Comparison of ENCODE assay signal across 25 cellular contexts in the genomic region with DNA sequence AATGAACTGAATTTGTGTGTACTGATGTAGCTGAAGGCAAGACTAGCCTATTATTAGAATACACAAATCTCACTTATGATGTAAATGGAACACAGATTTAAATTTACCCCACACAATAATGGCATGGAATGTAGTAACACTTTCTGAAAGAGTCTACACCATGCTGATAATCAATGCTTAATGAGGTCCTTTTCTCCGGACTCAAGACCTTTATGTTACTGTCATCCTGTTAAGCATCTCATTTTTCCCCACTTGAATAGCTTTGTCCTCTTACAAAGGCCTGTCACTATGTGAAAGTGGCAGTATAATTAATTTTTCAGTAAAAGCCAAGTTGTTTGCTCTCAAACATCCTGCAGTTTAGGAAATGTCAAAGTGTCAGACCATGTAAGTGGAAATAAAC.
"Had no signal": no experiment of that assay in that cellular context is flagged by ENCODE, and none has a peak within 500 bp of the region (broad histone marks: within the 10 kb centered on the region; RNA-seq: fewer than 3 reads in every experiment).

No MANE protein-coding gene starts in this region.

- H3K27me3 ChIP-seq: gastrocnemius medialis, hepatocyte, sigmoid colon, thyroid gland had no signal

- H3K27ac Mint-ChIP-seq: effector memory CD8-positive, alpha-beta T cell; memory B cell; naive B cell; natural killer cell treated with Interleukin-12 subunit alpha and Interleukin-12 subunit beta and Interleukin-15 and Interleukin-18, amount 100 ng/mL, for 72 hours; stimulated activated effector memory CD8-positive, alpha-beta T cell treated with anti-CD3 and anti-CD28 coated beads, Interleukin-12 subunit alpha, Interleukin-12 subunit beta, amount 100 ng/mL, for 72 hours had no signal

- H3K4me3 ChIP-seq: gastrocnemius medialis, heart left ventricle, hepatocyte, lung, mucosa of descending colon, sigmoid colon, stomach, thyroid gland had no signal

- H3K4me1 ChIP-seq: gastrocnemius medialis, heart left ventricle, sigmoid colon, stomach, thyroid gland had no signal

- ATAC-seq: effector memory CD8-positive, alpha-beta T cell; esophagus mucosa; gastrocnemius medialis; heart left ventricle; left lobe of liver; mucosa of descending colon; natural killer cell treated with Interleukin-12 subunit alpha and Interleukin-12 subunit beta and Interleukin-15 and Interleukin-18, amount 100 ng/mL, for 72 hours; stimulated activated effector memory CD8-positive, alpha-beta T cell treated with anti-CD3 and anti-CD28 coated beads, Interleukin-12 subunit alpha, Interleukin-12 subunit beta, amount 100 ng/mL, for 72 hours had no signal

- H3K9me3 Mint-ChIP-seq: effector memory CD8-positive, alpha-beta T cell; memory B cell; natural killer cell treated with Interleukin-12 subunit alpha and Interleukin-12 subunit beta and Interleukin-15 and Interleukin-18, amount 100 ng/mL, for 72 hours; stimulated activated effector memory CD8-positive, alpha-beta T cell treated with anti-CD3 and anti-CD28 coated beads, Interleukin-12 subunit alpha, Interleukin-12 subunit beta, amount 100 ng/mL, for 72 hours had no signal

- H3K4me2 ChIP-seq: hepatocyte had no signal

- H3K4me1 Mint-ChIP-seq: memory B cell; naive B cell; stimulated activated effector memory CD8-positive, alpha-beta T cell treated with anti-CD3 and anti-CD28 coated beads, Interleukin-12 subunit alpha, Interleukin-12 subunit beta, amount 100 ng/mL, for 72 hours had no signal

- DNase-seq: cerebellar nuclear complex; cortex of kidney; effector memory CD8-positive, alpha-beta T cell; foreskin fibroblast; gastrocnemius medialis; heart left ventricle; kidney; mucosa of descending colon; naive B cell; posterior cingulate gyrus; sigmoid colon; stimulated activated CD4-positive, alpha-beta T cell treated with anti-CD3 and anti-CD28 coated beads, Interleukin-2, amount 100 ng/mL, for 24 hours; stimulated activated CD4-positive, alpha-beta T cell treated with anti-CD3 and anti-CD28 coated beads, Interleukin-4, amount 100 ng/mL, for 24 hours; stimulated activated naive CD4-positive, alpha-beta T cell treated with Interleukin-2 at 50 U/mL for 16 hours; stomach; thyroid gland; trophoblast cell had no signal

- H3K36me3 Mint-ChIP-seq: memory B cell; naive B cell; natural killer cell treated with Interleukin-12 subunit alpha and Interleukin-12 subunit beta and Interleukin-15 and Interleukin-18, amount 100 ng/mL, for 72 hours; stimulated activated effector memory CD8-positive, alpha-beta T cell treated with anti-CD3 and anti-CD28 coated beads, Interleukin-12 subunit alpha, Interleukin-12 subunit beta, amount 100 ng/mL, for 72 hours had no signal

- H3K9me3 ChIP-seq: gastrocnemius medialis, heart left ventricle, mucosa of descending colon, sigmoid colon, stomach, thyroid gland had no signal

- H3K27me3 Mint-ChIP-seq: effector memory CD8-positive, alpha-beta T cell; memory B cell; naive B cell had no signal

- H3K36me3 ChIP-seq: gastrocnemius medialis, heart left ventricle, sigmoid colon, stomach, thyroid gland had no signal

- H3K79me2 ChIP-seq: hepatocyte had no signal

- H3K27ac ChIP-seq: epithelial cell of prostate, gastrocnemius medialis, heart left ventricle, hepatocyte, sigmoid colon, stomach, thyroid gland had no signal

- H3K4me3 Mint-ChIP-seq: effector memory CD8-positive, alpha-beta T cell; memory B cell; naive B cell; natural killer cell treated with Interleukin-12 subunit alpha and Interleukin-12 subunit beta and Interleukin-15 and Interleukin-18, amount 100 ng/mL, for 72 hours; stimulated activated effector memory CD8-positive, alpha-beta T cell treated with anti-CD3 and anti-CD28 coated beads, Interleukin-12 subunit alpha, Interleukin-12 subunit beta, amount 100 ng/mL, for 72 hours had no signal

- H2AFZ ChIP-seq: hepatocyte had no signal
